Comparison of ENCODE assay signal across 8 cellular contexts in the genomic region with DNA sequence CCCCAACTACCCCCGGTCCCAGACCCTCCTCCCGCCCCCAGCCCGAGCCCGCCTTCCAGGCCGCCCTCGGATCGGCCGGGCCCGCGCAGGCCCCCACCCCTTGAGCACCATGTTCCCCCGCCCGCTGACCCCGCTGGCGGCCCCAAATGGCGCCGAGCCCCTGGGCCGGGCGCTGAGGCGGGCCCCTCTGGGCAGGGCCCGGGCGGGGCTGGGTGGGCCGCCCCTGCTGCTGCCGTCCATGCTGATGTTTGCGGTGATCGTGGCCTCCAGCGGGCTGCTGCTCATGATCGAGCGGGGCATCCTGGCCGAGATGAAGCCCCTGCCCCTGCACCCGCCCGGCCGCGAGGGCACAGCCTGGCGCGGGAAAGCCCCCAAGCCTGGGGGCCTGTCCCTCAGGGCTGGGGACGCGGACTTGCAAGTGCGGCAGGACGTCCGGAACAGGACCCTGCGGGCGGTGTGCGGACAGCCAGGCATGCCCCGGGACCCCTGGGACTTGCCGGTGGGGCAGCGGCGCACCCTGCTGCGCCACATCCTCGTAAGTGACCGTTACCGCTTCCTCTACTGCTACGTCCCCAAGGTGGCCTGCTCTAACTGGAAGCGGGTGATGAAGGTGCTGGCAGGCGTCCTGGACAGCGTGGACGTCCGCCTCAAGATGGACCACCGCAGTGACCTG. TPM values are rescaled to one million over a fixed set of nuclear protein-coding genes. Genes with fewer than 3 reads are reported as not detected.
DNase-seq lines count a peak whose midpoint lies in the region; ATAC-seq and TF ChIP-seq lines count a peak whose summit lies in the region.

No MANE protein-coding gene starts in this region.

- no peaks in the 10 kb centered on the region for H3K27me3 Mint-ChIP-seq in activated CD8-positive, alpha-beta T cell treated with anti-CD3 and anti-CD28 coated beads, Interleukin-2, amount 10 ng/mL, durations not matched to agents 7 days and 5 days (ENCODE audit: low read depth)
- no peaks in the 10 kb centered on the region for H3K27me3 Mint-ChIP-seq in osteocyte (ENCODE audit: unreplicated experiment)

- peaks cover 31% of the 10 kb centered on the region for H3K4me1 Mint-ChIP-seq in activated CD8-positive, alpha-beta T cell treated with anti-CD3 and anti-CD28 coated beads, Interleukin-2, amount 10 ng/mL, durations not matched to agents 7 days and 5 days (ENCODE audit: low read depth)
- peaks cover 19% of the 10 kb centered on the region for H3K4me1 Mint-ChIP-seq in osteocyte (ENCODE audit: unreplicated experiment)

- DNase-seq in ACHN (peak; percentile 9), fibroblast of the aortic adventitia (ENCODE audit: low read depth) (no peak), osteocyte (ENCODE audit: extremely low spot score, unreplicated experiment) (no peak), OCI-M2 (lab: John Stamatoyannopoulos, UW; ENCODE audit: unreplicated experiment) (no peak), COLO668 (lab: John Stamatoyannopoulos, UW; ENCODE audit: unreplicated experiment) (no peak)
- DNase-seq in activated CD8-positive, alpha-beta T cell treated with anti-CD3 and anti-CD28 coated beads, Interleukin-2, amount 10 ng/mL, durations not matched to agents 7 days and 5 days, result no peak

- peak overlapping the region; percentile 89 for H3K27ac Mint-ChIP-seq in activated CD8-positive, alpha-beta T cell treated with anti-CD3 and anti-CD28 coated beads, Interleukin-2, amount 10 ng/mL, durations not matched to agents 7 days and 5 days
- peak overlapping the region; percentile 50 for H3K27ac Mint-ChIP-seq in osteocyte (ENCODE audit: unreplicated experiment)

- H3K4me3 Mint-ChIP-seq in activated CD8-positive, alpha-beta T cell treated with anti-CD3 and anti-CD28 coated beads, Interleukin-2, amount 10 ng/mL, durations not matched to agents 7 days and 5 days, result peak overlapping the region; percentile 88
- H3K4me3 Mint-ChIP-seq in osteocyte (ENCODE audit: unreplicated experiment), result peak overlapping the region; percentile 77

- no peak for TF ChIP-seq CTCF in fibroblast of the aortic adventitia (IDR thresholded peaks at IDR 0.05; ENCODE audit: insufficient read depth, low read length)
- no peak for TF ChIP-seq CTCF in osteocyte (IDR thresholded peaks at IDR 0.05)

- in situ Hi-C loops in ACHN (cut with HindIII; ENCODE audit: low pct_ligation_motif_present, low pct_unique_long_range_greater_than_20kb, low sequenced_read_pairs), result no loop called here

- H3K4me3 ChIP-seq in fibroblast of the aortic adventitia (ENCODE audit: low read depth, low read length), result peak overlapping the region; percentile 76

- POLR2A ChIA-PET in activated CD8-positive, alpha-beta T cell treated with anti-CD3 and anti-CD28 coated beads, Interleukin-2, amount 10 ng/mL, durations not matched to agents 7 days and 5 days (lab: Charles Lee), result interaction anchor here (1.0 to 1.2 kb wide), 2 partner anchors 39 to 162 kb away, joined by 3 read pairs; no protein-coding TSS in a partner anchor

- H3K9me3 Mint-ChIP-seq in activated CD8-positive, alpha-beta T cell treated with anti-CD3 and anti-CD28 coated beads, Interleukin-2, amount 10 ng/mL, durations not matched to agents 7 days and 5 days (ENCODE audit: insufficient read depth), result no peaks in the 10 kb centered on the region
- no peaks in the 10 kb centered on the region for H3K9me3 Mint-ChIP-seq in osteocyte (ENCODE audit: unreplicated experiment)

- CTCF ChIA-PET in activated CD8-positive, alpha-beta T cell treated with anti-CD3 and anti-CD28 coated beads, Interleukin-2, amount 10 ng/mL, durations not matched to agents 7 days and 5 days (lab: Charles Lee), result interaction anchor here (1.0 kb wide), 1 partner anchor 127 kb away, joined by 4 read pairs; no protein-coding TSS in a partner anchor

- peak; percentile 42 for ATAC-seq in GM18909 (IDR thresholded peaks at IDR 0.05; ENCODE audit: poor library complexity, unreplicated experiment)
- peak; percentile 20 for ATAC-seq in HG03521 (IDR thresholded peaks at IDR 0.05; ENCODE audit: unreplicated experiment)
- peak; percentile 48 for ATAC-seq in activated CD8-positive, alpha-beta T cell treated with anti-CD3 and anti-CD28 coated beads, Interleukin-2, amount 10 ng/mL, durations not matched to agents 7 days and 5 days

- H3K36me3 Mint-ChIP-seq in activated CD8-positive, alpha-beta T cell treated with anti-CD3 and anti-CD28 coated beads, Interleukin-2, amount 10 ng/mL, durations not matched to agents 7 days and 5 days (ENCODE audit: low read depth), result peaks cover 16% of the 10 kb centered on the region
- H3K36me3 Mint-ChIP-seq in osteocyte (ENCODE audit: unreplicated experiment), result peaks cover 5% of the 10 kb centered on the region

RNA-seq across cellular contexts. Expression of a gene that starts 0.5 kb away (rescaled TPM):
- total RNA-seq in activated CD8-positive, alpha-beta T cell treated with anti-CD3 and anti-CD28 coated beads, Interleukin-2, amount 10 ng/mL, durations not matched to agents 7 days and 5 days, result 10 to 100 TPM; 12.1 to 12.6 TPM
- total RNA-seq in fibroblast of the aortic adventitia (ENCODE audit: low replicate concordance) (8.8 and 14.9 TPM in 2 replicates), osteocyte (46.4 and 48.8 TPM in 2 replicates)

RNA-seq across cellular contexts. Expression of a gene that starts 30.5 kb away (rescaled TPM):
- total RNA-seq in activated CD8-positive, alpha-beta T cell treated with anti-CD3 and anti-CD28 coated beads, Interleukin-2, amount 10 ng/mL, durations not matched to agents 7 days and 5 days, result 10 to 100 TPM; 25.7 to 26.3 TPM
- total RNA-seq in fibroblast of the aortic adventitia (ENCODE audit: low replicate concordance) (9.0 and 14.4 TPM in 2 replicates), osteocyte (22.8 and 26.4 TPM in 2 replicates)
